In genomic region chr2:182642328-182642727, GRCh38 we compare ENCODE assay signal across 1 cellular context.
TF ChIP-seq lines count a peak whose summit lies in the region.

No MANE protein-coding gene starts in this region.

TF ChIP-seq in HepG2, 621 proteins besides CTCF, POLR2A, EP300 and RAD21 (continued from another document):
- TF ChIP-seq ETS1 (CRISPR knock-in tag; IDR thresholded peaks at IDR 0.05): no peak
- TF ChIP-seq ZNF672 (CRISPR knock-in tag; IDR thresholded peaks at IDR 0.05): no peak
- no peak for TF ChIP-seq CERS6 (CRISPR knock-in tag; IDR thresholded peaks at IDR 0.05)
- TF ChIP-seq SMAD9 (CRISPR knock-in tag; IDR thresholded peaks at IDR 0.05): no peak
- no peak for TF ChIP-seq ZNF331 (CRISPR knock-in tag; IDR thresholded peaks at IDR 0.05)
- no peak for TF ChIP-seq MLXIP (CRISPR knock-in tag; IDR thresholded peaks at IDR 0.05; ENCODE audit: borderline replicate concordance)
- TF ChIP-seq SNAPC2 (CRISPR knock-in tag; IDR thresholded peaks at IDR 0.05): no peak
- no peak for TF ChIP-seq ZBTB1 (CRISPR knock-in tag; IDR thresholded peaks at IDR 0.05; ENCODE audit: borderline replicate concordance)
- no peak for TF ChIP-seq ZNF256 (CRISPR knock-in tag; conservative IDR thresholded peaks at IDR 0.05)
- TF ChIP-seq TARDBP (CRISPR knock-in tag; IDR thresholded peaks at IDR 0.05): no peak
- TF ChIP-seq CHD4 (IDR thresholded peaks at IDR 0.05; ENCODE audit: borderline replicate concordance, low read length): no peak
- no peak for TF ChIP-seq ZFP37 (CRISPR knock-in tag; IDR thresholded peaks at IDR 0.05; ENCODE audit: borderline replicate concordance)
- TF ChIP-seq CREM (IDR thresholded peaks at IDR 0.05): peak; percentile 27; the same call in 1 of the 2 replicates
- no peak for TF ChIP-seq CREM (CRISPR knock-in tag; IDR thresholded peaks at IDR 0.05)
- peak; percentile 99 for TF ChIP-seq RFXAP (CRISPR knock-in tag; IDR thresholded peaks at IDR 0.05; ENCODE audit: borderline replicate concordance)
- peak; percentile 36; the same call in 1 of the 2 replicates for TF ChIP-seq ATF1 (CRISPR knock-in tag; IDR thresholded peaks at IDR 0.05)
- TF ChIP-seq CBX2 (IDR thresholded peaks at IDR 0.05; ENCODE audit: low read depth, low read length): no peak
- no peak for TF ChIP-seq CBX2 (CRISPR knock-in tag; IDR thresholded peaks at IDR 0.05; ENCODE audit: low read depth)
- no peak for TF ChIP-seq ZNF674 (CRISPR knock-in tag; IDR thresholded peaks at IDR 0.05; ENCODE audit: low read depth)
